Comparison of ENCODE assay signal across 1 cellular context in the genomic region with DNA sequence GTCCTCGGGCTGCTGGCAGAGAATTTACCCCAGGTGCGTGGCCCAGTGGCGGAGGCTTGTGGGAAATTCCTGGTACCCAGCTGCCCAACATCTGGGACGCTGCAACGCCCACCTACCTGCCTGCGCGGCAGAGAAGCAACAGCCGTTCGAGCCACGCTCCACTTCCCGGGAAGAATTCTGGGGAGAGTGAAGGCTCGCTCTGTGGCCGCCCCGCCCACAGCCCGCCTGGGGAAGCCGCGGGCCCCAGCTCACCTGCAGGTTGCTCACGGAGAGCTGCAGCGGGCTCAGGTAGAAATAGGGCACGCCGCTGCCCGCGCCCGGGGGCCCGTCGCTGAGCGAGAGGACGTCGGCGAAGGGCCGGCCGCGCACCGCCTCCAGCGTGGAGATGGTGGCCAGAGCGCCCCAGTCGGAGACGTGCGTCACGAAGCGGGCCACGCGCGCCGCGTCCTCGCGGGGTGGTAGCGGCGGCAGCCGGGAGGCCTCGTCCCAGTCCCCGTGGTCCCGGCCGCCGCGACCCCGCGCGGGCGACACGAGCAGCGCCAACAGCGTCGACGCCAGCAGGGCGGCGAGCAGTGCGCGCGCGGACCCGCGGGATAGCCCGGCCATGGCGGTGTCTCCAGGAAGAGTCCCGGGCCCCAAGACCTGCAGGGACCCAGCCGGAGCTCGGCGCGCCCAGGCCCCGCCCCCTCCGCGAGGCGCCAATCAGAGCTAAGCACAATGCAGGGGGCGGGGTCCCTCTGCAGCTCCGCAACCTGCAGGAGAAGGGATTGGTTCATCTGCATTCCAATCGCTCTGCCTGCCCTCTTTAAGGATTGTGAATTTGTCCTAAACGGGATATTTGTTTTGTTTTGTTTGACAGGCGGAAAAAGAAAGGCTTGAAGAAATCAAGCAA.
TF ChIP-seq lines count a peak whose summit lies in the region.

CREG1 (minus strand) TSS at position 627 of the 892 bp plus-strand sequence.

TF ChIP-seq in HepG2, 621 proteins besides CTCF, POLR2A, EP300 and RAD21 (continued from another document and continues in another):
- TF ChIP-seq GLMP (CRISPR knock-in tag; IDR thresholded peaks at IDR 0.05; ENCODE audit: borderline replicate concordance) = no peak
- TF ChIP-seq ZNF530 (CRISPR knock-in tag; IDR thresholded peaks at IDR 0.05; ENCODE audit: low read depth) = no peak
- no peak for TF ChIP-seq ZNF414 (CRISPR knock-in tag; IDR thresholded peaks at IDR 0.05)
- TF ChIP-seq ZNF331 (CRISPR knock-in tag; IDR thresholded peaks at IDR 0.05) = no peak
- TF ChIP-seq SP1 (IDR thresholded peaks at IDR 0.05) = no peak
- TF ChIP-seq SP1 (CRISPR knock-in tag; IDR thresholded peaks at IDR 0.05) = peak; percentile 86
- TF ChIP-seq ZBTB20 (CRISPR knock-in tag; IDR thresholded peaks at IDR 0.05; ENCODE audit: borderline replicate concordance, low read depth) = no peak
- TF ChIP-seq, protein P1, sequence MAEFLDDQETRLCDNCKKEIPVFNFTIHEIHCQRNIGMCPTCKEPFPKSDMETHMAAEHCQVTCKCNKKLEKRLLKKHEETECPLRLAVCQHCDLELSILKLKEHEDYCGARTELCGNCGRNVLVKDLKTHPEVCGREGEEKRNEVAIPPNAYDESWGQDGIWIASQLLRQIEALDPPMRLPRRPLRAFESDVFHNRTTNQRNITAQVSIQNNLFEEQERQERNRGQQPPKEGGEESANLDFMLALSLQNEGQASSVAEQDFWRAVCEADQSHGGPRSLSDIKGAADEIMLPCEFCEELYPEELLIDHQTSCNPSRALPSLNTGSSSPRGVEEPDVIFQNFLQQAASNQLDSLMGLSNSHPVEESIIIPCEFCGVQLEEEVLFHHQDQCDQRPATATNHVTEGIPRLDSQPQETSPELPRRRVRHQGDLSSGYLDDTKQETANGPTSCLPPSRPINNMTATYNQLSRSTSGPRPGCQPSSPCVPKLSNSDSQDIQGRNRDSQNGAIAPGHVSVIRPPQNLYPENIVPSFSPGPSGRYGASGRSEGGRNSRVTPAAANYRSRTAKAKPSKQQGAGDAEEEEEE (CRISPR knock-in tag; IDR thresholded peaks at IDR 0.05; ENCODE audit: borderline replicate concordance) = no peak
- TF ChIP-seq MXD1 (CRISPR knock-in tag; IDR thresholded peaks at IDR 0.05) = peak; percentile 52; the same call in 1 of the 2 replicates
- peak; percentile 34; the same call in 1 of the 2 replicates for TF ChIP-seq SPEN (CRISPR knock-in tag; IDR thresholded peaks at IDR 0.05; ENCODE audit: low read depth)
- TF ChIP-seq ZNF766 (CRISPR knock-in tag; IDR thresholded peaks at IDR 0.05; ENCODE audit: borderline replicate concordance) = 0 out of 2 replicates have a peak, but pooled peaks have one; percentile 78
- no peak for TF ChIP-seq MIXL1 (CRISPR knock-in tag; IDR thresholded peaks at IDR 0.05)
- TF ChIP-seq ZNF577 (CRISPR knock-in tag; IDR thresholded peaks at IDR 0.05; ENCODE audit: borderline replicate concordance, low read depth) = no peak
- peak; percentile 20; the same call in 1 of the 2 replicates for TF ChIP-seq ZNF776 (CRISPR knock-in tag; IDR thresholded peaks at IDR 0.05)
- TF ChIP-seq ATF7 (IDR thresholded peaks at IDR 0.05) = no peak
- no peak for TF ChIP-seq ATF7 (CRISPR knock-in tag; IDR thresholded peaks at IDR 0.05)
- no peak for TF ChIP-seq NCOA1 (CRISPR knock-in tag; IDR thresholded peaks at IDR 0.05)
- peak; percentile 71; the same call in 1 of the 2 replicates for TF ChIP-seq MAX (IDR thresholded peaks at IDR 0.05)
- no peak for TF ChIP-seq ZFP41 (CRISPR knock-in tag; IDR thresholded peaks at IDR 0.05; ENCODE audit: borderline replicate concordance)
- no peak for TF ChIP-seq TERF1 (CRISPR knock-in tag; IDR thresholded peaks at IDR 0.05)
- TF ChIP-seq RNF2 (conservative IDR thresholded peaks at IDR 0.05; ENCODE audit: low read depth) = peak; percentile 91
- no peak for TF ChIP-seq GABPA (IDR thresholded peaks at IDR 0.05; ENCODE audit: low read depth, low read length)
- no peak for TF ChIP-seq GABPA (CRISPR knock-in tag; IDR thresholded peaks at IDR 0.05; ENCODE audit: low read depth)
- TF ChIP-seq, protein P2, sequence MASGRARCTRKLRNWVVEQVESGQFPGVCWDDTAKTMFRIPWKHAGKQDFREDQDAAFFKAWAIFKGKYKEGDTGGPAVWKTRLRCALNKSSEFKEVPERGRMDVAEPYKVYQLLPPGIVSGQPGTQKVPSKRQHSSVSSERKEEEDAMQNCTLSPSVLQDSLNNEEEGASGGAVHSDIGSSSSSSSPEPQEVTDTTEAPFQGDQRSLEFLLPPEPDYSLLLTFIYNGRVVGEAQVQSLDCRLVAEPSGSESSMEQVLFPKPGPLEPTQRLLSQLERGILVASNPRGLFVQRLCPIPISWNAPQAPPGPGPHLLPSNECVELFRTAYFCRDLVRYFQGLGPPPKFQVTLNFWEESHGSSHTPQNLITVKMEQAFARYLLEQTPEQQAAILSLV (CRISPR knock-in tag; IDR thresholded peaks at IDR 0.05; ENCODE audit: borderline replicate concordance) = no peak
- TF ChIP-seq ZNF17 (CRISPR knock-in tag; IDR thresholded peaks at IDR 0.05) = no peak
- no peak for TF ChIP-seq ZNF160 (CRISPR knock-in tag; IDR thresholded peaks at IDR 0.05)
- peak; percentile 89 for TF ChIP-seq IKZF4 (CRISPR knock-in tag; IDR thresholded peaks at IDR 0.05; ENCODE audit: borderline replicate concordance, low read depth, not compliant biosample characterization)
- TF ChIP-seq ETV6 (CRISPR knock-in tag; conservative IDR thresholded peaks at IDR 0.05) = no peak
- TF ChIP-seq ZNF740 (CRISPR knock-in tag; IDR thresholded peaks at IDR 0.05) = no peak
- TF ChIP-seq XBP1 (CRISPR knock-in tag; IDR thresholded peaks at IDR 0.05) = no peak
- TF ChIP-seq ZFP1 (CRISPR knock-in tag; IDR thresholded peaks at IDR 0.05) = no peak
- TF ChIP-seq IRX3 (CRISPR knock-in tag; IDR thresholded peaks at IDR 0.05; ENCODE audit: borderline replicate concordance, low read depth) = 0 out of 2 replicates have a peak, but pooled peaks have one; percentile 80
- TF ChIP-seq ZNF720 (CRISPR knock-in tag; IDR thresholded peaks at IDR 0.05) = no peak
- TF ChIP-seq, protein P3, sequence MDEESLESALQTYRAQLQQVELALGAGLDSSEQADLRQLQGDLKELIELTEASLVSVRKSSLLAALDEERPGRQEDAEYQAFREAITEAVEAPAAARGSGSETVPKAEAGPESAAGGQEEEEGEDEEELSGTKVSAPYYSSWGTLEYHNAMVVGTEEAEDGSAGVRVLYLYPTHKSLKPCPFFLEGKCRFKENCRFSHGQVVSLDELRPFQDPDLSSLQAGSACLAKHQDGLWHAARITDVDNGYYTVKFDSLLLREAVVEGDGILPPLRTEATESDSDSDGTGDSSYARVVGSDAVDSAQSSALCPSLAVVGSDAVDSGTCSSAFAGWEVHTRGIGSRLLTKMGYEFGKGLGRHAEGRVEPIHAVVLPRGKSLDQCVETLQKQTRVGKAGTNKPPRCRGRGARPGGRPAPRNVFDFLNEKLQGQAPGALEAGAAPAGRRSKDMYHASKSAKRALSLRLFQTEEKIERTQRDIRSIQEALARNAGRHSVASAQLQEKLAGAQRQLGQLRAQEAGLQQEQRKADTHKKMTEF (CRISPR knock-in tag; IDR thresholded peaks at IDR 0.05) = peak; percentile 34; the same call in 1 of the 2 replicates
- TF ChIP-seq ZNF30 (CRISPR knock-in tag; IDR thresholded peaks at IDR 0.05) = no peak
- peak; percentile 13; the same call in 1 of the 2 replicates for TF ChIP-seq ZHX1 (CRISPR knock-in tag; IDR thresholded peaks at IDR 0.05; ENCODE audit: low read depth)
- TF ChIP-seq GZF1 (CRISPR knock-in tag; IDR thresholded peaks at IDR 0.05) = no peak
- no peak for TF ChIP-seq REL (CRISPR knock-in tag; conservative IDR thresholded peaks at IDR 0.05)
- no peak for TF ChIP-seq ZNF737 (CRISPR knock-in tag; IDR thresholded peaks at IDR 0.05; ENCODE audit: borderline replicate concordance)
- TF ChIP-seq MYNN (CRISPR knock-in tag; IDR thresholded peaks at IDR 0.05; ENCODE audit: low read depth) = no peak
- TF ChIP-seq, protein P4, sequence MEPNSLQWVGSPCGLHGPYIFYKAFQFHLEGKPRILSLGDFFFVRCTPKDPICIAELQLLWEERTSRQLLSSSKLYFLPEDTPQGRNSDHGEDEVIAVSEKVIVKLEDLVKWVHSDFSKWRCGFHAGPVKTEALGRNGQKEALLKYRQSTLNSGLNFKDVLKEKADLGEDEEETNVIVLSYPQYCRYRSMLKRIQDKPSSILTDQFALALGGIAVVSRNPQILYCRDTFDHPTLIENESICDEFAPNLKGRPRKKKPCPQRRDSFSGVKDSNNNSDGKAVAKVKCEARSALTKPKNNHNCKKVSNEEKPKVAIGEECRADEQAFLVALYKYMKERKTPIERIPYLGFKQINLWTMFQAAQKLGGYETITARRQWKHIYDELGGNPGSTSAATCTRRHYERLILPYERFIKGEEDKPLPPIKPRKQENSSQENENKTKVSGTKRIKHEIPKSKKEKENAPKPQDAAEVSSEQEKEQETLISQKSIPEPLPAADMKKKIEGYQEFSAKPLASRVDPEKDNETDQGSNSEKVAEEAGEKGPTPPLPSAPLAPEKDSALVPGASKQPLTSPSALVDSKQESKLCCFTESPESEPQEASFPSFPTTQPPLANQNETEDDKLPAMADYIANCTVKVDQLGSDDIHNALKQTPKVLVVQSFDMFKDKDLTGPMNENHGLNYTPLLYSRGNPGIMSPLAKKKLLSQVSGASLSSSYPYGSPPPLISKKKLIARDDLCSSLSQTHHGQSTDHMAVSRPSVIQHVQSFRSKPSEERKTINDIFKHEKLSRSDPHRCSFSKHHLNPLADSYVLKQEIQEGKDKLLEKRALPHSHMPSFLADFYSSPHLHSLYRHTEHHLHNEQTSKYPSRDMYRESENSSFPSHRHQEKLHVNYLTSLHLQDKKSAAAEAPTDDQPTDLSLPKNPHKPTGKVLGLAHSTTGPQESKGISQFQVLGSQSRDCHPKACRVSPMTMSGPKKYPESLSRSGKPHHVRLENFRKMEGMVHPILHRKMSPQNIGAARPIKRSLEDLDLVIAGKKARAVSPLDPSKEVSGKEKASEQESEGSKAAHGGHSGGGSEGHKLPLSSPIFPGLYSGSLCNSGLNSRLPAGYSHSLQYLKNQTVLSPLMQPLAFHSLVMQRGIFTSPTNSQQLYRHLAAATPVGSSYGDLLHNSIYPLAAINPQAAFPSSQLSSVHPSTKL (CRISPR knock-in tag; IDR thresholded peaks at IDR 0.05) = 0 out of 2 replicates have a peak, but pooled peaks have one; percentile 13
- no peak for TF ChIP-seq SRSF9 (IDR thresholded peaks at IDR 0.05; ENCODE audit: borderline replicate concordance, insufficient read depth, low read depth, low read length, poor library complexity, severe bottlenecking)
- no peak for TF ChIP-seq PRMT3 (CRISPR knock-in tag; IDR thresholded peaks at IDR 0.05; ENCODE audit: borderline replicate concordance, low read depth)
- TF ChIP-seq CBX2 (IDR thresholded peaks at IDR 0.05; ENCODE audit: low read depth, low read length) = no peak
- no peak for TF ChIP-seq CBX2 (CRISPR knock-in tag; IDR thresholded peaks at IDR 0.05; ENCODE audit: low read depth)
